Comparison of ENCODE assay signal across 8 cellular contexts in the genomic region with DNA sequence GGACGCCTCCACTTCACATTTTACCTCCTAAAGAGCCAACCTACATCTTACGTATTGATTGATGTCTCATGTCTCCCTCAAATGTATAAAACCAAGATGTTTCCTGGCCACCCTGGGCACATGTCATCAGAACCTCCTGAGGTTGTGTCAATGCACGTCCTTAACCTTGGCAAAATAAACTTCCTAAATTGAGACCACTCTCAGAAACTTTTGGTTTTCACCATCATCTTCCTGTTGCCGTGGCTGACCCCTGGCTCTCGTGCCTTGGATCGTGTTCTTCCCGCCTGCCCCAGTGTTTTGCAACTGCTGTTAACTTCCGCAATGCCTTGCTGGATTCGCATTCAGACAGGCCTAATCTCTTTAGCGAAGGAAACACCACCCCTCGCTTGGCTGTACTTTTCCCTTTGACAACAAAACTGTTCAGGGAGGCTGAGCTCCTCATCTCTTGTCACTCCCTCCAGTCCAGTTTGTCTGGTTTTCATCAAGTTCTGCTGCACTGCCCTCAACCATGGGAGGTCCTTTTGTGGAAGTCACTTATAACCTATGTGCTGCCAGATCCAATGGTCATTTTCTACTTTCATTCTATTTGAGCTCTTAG. TPM values are rescaled to one million over a fixed set of nuclear protein-coding genes. Genes with fewer than 3 reads are reported as not detected.
DNase-seq lines count a peak whose midpoint lies in the region; ATAC-seq and TF ChIP-seq lines count a peak whose summit lies in the region.

No MANE protein-coding gene starts in this region.

- H3K9me3 ChIP-seq in iPS-18c (ENCODE audit: control insufficient read depth, insufficient read depth, low read length), result no peaks in the 10 kb centered on the region

- peaks cover 41% of the 10 kb centered on the region for H3K4me1 ChIP-seq in KMS-11 (ENCODE audit: low read depth, poor library complexity, severe bottlenecking)

- no peaks in the 10 kb centered on the region for H4K20me1 ChIP-seq in KMS-11 (ENCODE audit: insufficient read depth)

- H3K4me3 Mint-ChIP-seq in activated T-helper 17 cell treated with anti-CD3 and anti-CD28 coated beads, Interleukin-2, amount 50 U/mL, for 72 hours, result peak overlapping the region; percentile 64
- peak overlapping the region; percentile 86 to 88 for H3K4me3 Mint-ChIP-seq in stimulated activated naive B cell treated with anti-CD40 and anti-IgM and Interleukin-4, amounts not matched to agents 10 μg/mL and 1 μg/mL and 100 μg/mL, for 72 hours

- peak overlapping the region; percentile 58 for H2AFZ ChIP-seq in KMS-11 (ENCODE audit: low read depth)

- no peaks in the 10 kb centered on the region for H3K27me3 ChIP-seq in KMS-11 (ENCODE audit: insufficient read depth, low read depth)

- peaks cover 6% of the 10 kb centered on the region for H3K36me3 Mint-ChIP-seq in activated T-helper 17 cell treated with anti-CD3 and anti-CD28 coated beads, Interleukin-2, amount 50 U/mL, for 72 hours (ENCODE audit: low read depth)
- peaks cover 5 to 8% of the 10 kb centered on the region in 2 donors for H3K36me3 Mint-ChIP-seq in stimulated activated naive B cell treated with anti-CD40 and anti-IgM and Interleukin-4, amounts not matched to agents 10 μg/mL and 1 μg/mL and 100 μg/mL, for 72 hours

- peak overlapping the region; percentile 49; the same call in 1 of the 2 replicates for H3K27ac ChIP-seq in KMS-11

- peak overlapping the region; percentile 77 for H3K4me2 ChIP-seq in KMS-11

- H3K4me3 ChIP-seq in KMS-11 (IDR thresholded peaks at IDR 0.05; ENCODE audit: insufficient read depth, low read depth, low read length) (no peak overlapping the region), iPS-18c (ENCODE audit: insufficient read depth, low read depth, low read length) (peak overlapping the region; percentile 77; the same call in 1 of the 2 replicates)

- no peak for TF ChIP-seq CTCF in KMS-11 (conservative IDR thresholded peaks at IDR 0.05; ENCODE audit: low read depth, low read length)

- no peaks in the 10 kb centered on the region for H3K9me3 Mint-ChIP-seq in activated T-helper 17 cell treated with anti-CD3 and anti-CD28 coated beads, Interleukin-2, amount 50 U/mL, for 72 hours
- no peaks in the 10 kb centered on the region for H3K9me3 Mint-ChIP-seq in stimulated activated naive B cell treated with anti-CD40 and anti-IgM and Interleukin-4, amounts not matched to agents 10 μg/mL and 1 μg/mL and 100 μg/mL, for 72 hours

- H3K79me2 ChIP-seq in KMS-11 (ENCODE audit: insufficient read depth, low read depth), result peaks cover 31% of the 10 kb centered on the region

- no peak for DNase-seq in stimulated activated naive B cell treated with anti-CD40 and anti-IgM and Interleukin-4, amounts not matched to agents 10 μg/mL and 1 μg/mL and 100 μg/mL, for 72 hours
- DNase-seq in activated CD4-positive, CD25-positive, alpha-beta regulatory T cell treated with anti-CD3 and anti-CD28 coated beads, Interleukin-2, amount 50 U/mL, for 72 hours, result no peak

- ATAC-seq in activated T-helper 17 cell treated with anti-CD3 and anti-CD28 coated beads, Interleukin-2, amount 50 U/mL, for 72 hours (replicated peaks), result no peak
- no peak for ATAC-seq in stimulated activated naive B cell treated with anti-CD40 and anti-IgM and Interleukin-4, amounts not matched to agents 10 μg/mL and 1 μg/mL and 100 μg/mL, for 72 hours (replicated peaks)
- no peak for ATAC-seq in GM19395 (IDR thresholded peaks at IDR 0.05; ENCODE audit: unreplicated experiment)
- ATAC-seq in GM18858 (IDR thresholded peaks at IDR 0.05; ENCODE audit: unreplicated experiment), result no peak
- ATAC-seq in HG03378 (IDR thresholded peaks at IDR 0.05; ENCODE audit: unreplicated experiment), result no peak

- H3K36me3 ChIP-seq in KMS-11 (ENCODE audit: insufficient read depth), result no peaks in the 10 kb centered on the region

- no peaks in the 10 kb centered on the region for H3K27me3 Mint-ChIP-seq in activated T-helper 17 cell treated with anti-CD3 and anti-CD28 coated beads, Interleukin-2, amount 50 U/mL, for 72 hours
- no peaks in the 10 kb centered on the region for H3K27me3 Mint-ChIP-seq in stimulated activated naive B cell treated with anti-CD40 and anti-IgM and Interleukin-4, amounts not matched to agents 10 μg/mL and 1 μg/mL and 100 μg/mL, for 72 hours

- peaks cover 21% of the 10 kb centered on the region for H3K4me1 Mint-ChIP-seq in activated T-helper 17 cell treated with anti-CD3 and anti-CD28 coated beads, Interleukin-2, amount 50 U/mL, for 72 hours
- peaks cover 45 to 74% of the 10 kb centered on the region in 2 donors for H3K4me1 Mint-ChIP-seq in stimulated activated naive B cell treated with anti-CD40 and anti-IgM and Interleukin-4, amounts not matched to agents 10 μg/mL and 1 μg/mL and 100 μg/mL, for 72 hours

- H3K27ac Mint-ChIP-seq in activated T-helper 17 cell treated with anti-CD3 and anti-CD28 coated beads, Interleukin-2, amount 50 U/mL, for 72 hours, result peak overlapping the region; percentile 35
- peak overlapping the region; percentile 96 for H3K27ac Mint-ChIP-seq in stimulated activated naive B cell treated with anti-CD40 and anti-IgM and Interleukin-4, amounts not matched to agents 10 μg/mL and 1 μg/mL and 100 μg/mL, for 72 hours

- H3K9ac ChIP-seq in KMS-11, result peak overlapping the region; percentile 10; the same call in 1 of the 2 replicates

RNA-seq across cellular contexts. Expression of a gene that starts 1.2 kb away (rescaled TPM):
- 10 to 100 TPM; 29.5 to 39.5 TPM for total RNA-seq in activated T-helper 17 cell treated with anti-CD3 and anti-CD28 coated beads, Interleukin-2, amount 50 U/mL, for 72 hours
